In genomic region chr6:1524040-1524480, GRCh38 we compare ENCODE assay signal across 8 cellular contexts.
DNase-seq lines count a peak whose midpoint lies in the region; ATAC-seq and TF ChIP-seq lines count a peak whose summit lies in the region.

No MANE protein-coding gene starts in this region.

- H3K36me3 Mint-ChIP-seq in neural crest cell (ENCODE audit: low read depth) = no peaks in the 10 kb centered on the region

- peak; percentile 69 for ATAC-seq in stimulated activated naive CD8-positive, alpha-beta T cell treated with anti-CD3 and anti-CD28 coated beads, Interleukin-15, Interleukin-2, amounts not matched to agents 100 U/mL and 50 U/mL, for 24 hours
- ATAC-seq in GM19397 (IDR thresholded peaks at IDR 0.05; ENCODE audit: unreplicated experiment) (no peak), GM18520 (IDR thresholded peaks at IDR 0.05; ENCODE audit: unreplicated experiment) (no peak)

- DNase-seq in AG08396 (ENCODE audit: low spot score) (peak; percentile 60), fibroblast of mammary gland (ENCODE audit: low read depth) (peak; percentile 59), neural crest cell (ENCODE audit: low read depth, low spot score) (peak; percentile 25)
- peak; percentile 78 to 83 for DNase-seq in activated T-cell treated with anti-CD3 and anti-CD28 coated beads, Interleukin-2, amount 50 U/mL, for 48 hours
- DNase-seq in stimulated activated naive CD8-positive, alpha-beta T cell treated with anti-CD3 and anti-CD28 coated beads, Interleukin-15, Interleukin-2, amounts not matched to agents 100 U/mL and 50 U/mL, for 24 hours = peak; percentile 80

- H3K27me3 Mint-ChIP-seq in neural crest cell (ENCODE audit: low read depth) = peaks cover 4% of the 10 kb centered on the region

- no peak overlapping the region for H3K27ac Mint-ChIP-seq in neural crest cell (ENCODE audit: unreplicated experiment)

- H3K9me3 Mint-ChIP-seq in neural crest cell = no peaks in the 10 kb centered on the region

- H3K4me1 Mint-ChIP-seq in neural crest cell = peaks cover 24% of the 10 kb centered on the region

- no peak overlapping the region for H3K4me3 Mint-ChIP-seq in neural crest cell

- TF ChIP-seq CTCF in LNCAP (IDR thresholded peaks at IDR 0.05) = peak; percentile 75
- peak; percentile 34 for TF ChIP-seq CTCF in fibroblast of mammary gland (conservative IDR thresholded peaks at IDR 0.05; ENCODE audit: control insufficient read depth, insufficient read depth, low read depth, low read length)
- peak; percentile 62 for TF ChIP-seq CTCF in neural crest cell (conservative IDR thresholded peaks at IDR 0.05)

- H3K4me3 ChIP-seq in fibroblast of mammary gland (ENCODE audit: control insufficient read depth, low read depth, low read length) = no peak overlapping the region

Comparison
In these comparisons a context has a peak if more than half of its experiments do, and no peak if none do; other contexts are left out.
1. DNase-seq: peak in every context shown above with its lines; median percentile 80 in activated T-cell treated with anti-CD3 and anti-CD28 coated beads, Interleukin-2, amount 50 U/mL, for 48 hours; 80 in stimulated activated naive CD8-positive, alpha-beta T cell treated with anti-CD3 and anti-CD28 coated beads, Interleukin-15, Interleukin-2, amounts not matched to agents 100 U/mL and 50 U/mL, for 24 hours; 60 in AG08396; 59 in fibroblast of mammary gland; 25 in neural crest cell.